ENCODE assay signal across 16 cellular contexts in the genomic region with DNA sequence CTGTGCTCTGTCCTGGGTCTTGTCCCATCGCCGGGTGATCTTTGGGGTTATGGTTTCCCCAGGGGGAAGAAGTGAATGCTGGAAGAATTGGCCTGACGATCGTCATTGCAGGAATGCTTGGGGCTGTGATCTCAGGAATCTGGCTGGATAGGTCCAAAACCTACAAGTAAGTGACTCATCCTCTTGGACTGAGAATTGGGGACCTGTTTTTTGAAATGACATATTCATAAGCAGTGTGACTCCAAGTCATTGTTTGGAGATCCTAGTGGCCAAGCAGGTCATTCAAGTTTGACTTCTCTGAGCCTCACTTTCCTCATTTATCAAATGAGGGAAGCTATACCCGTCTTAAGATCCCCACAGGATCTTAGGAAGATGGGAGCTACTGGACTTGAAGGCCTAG.
"Had no signal": no experiment of that assay in that cellular context is flagged by ENCODE, and none has a peak within 500 bp of the region (broad histone marks: within the 10 kb centered on the region; RNA-seq: fewer than 3 reads in every experiment).

No MANE protein-coding gene starts in this region.

- H3K36me3 ChIP-seq: left ventricle myocardium inferior, suprapubic skin, upper lobe of right lung had no signal

- H3K27ac ChIP-seq: gastrocnemius medialis, heart right ventricle, left ventricle myocardium inferior, suprapubic skin, upper lobe of right lung had no signal

- H3K4me3 ChIP-seq: gastrocnemius medialis, heart right ventricle, left ventricle myocardium inferior, skin epidermis, suprapubic skin, upper lobe of right lung had no signal

- ATAC-seq: activated T-helper 17 cell treated with anti-CD3 and anti-CD28 coated beads, Interleukin-2, amount 50 U/mL, for 72 hours; gastrocnemius medialis; heart right ventricle; natural killer cell; upper lobe of right lung had no signal

- FAIRE-seq: keratinocyte had no signal

- H3K4me1 ChIP-seq: gastrocnemius medialis, left ventricle myocardium inferior, suprapubic skin, upper lobe of right lung had no signal

- DNase-seq: activated CD4-positive, alpha-beta T cell treated with anti-CD3 and anti-CD28 coated beads for 1 hour; activated CD4-positive, alpha-beta T cell treated with anti-CD3 and anti-CD28 coated beads, Interleukin-2, amount 50 U/mL, for 48 hours; activated naive CD4-positive, alpha-beta T cell treated with Interleukin-2 at 50 U/mL for 16 hours; aorta; gastrocnemius medialis; heart right ventricle; left ventricle myocardium inferior; natural killer cell; retina; stimulated activated CD4-positive, alpha-beta T cell treated with anti-CD3 and anti-CD28 coated beads, Interleukin-4, amount 100 ng/mL, for 4 hours; T-helper 9 cell; upper lobe of right lung had no signal

- H3K9me3 ChIP-seq: gastrocnemius medialis, heart right ventricle, left ventricle myocardium inferior, suprapubic skin, upper lobe of right lung had no signal

- H3K27me3 ChIP-seq: gastrocnemius medialis, heart right ventricle, suprapubic skin, upper lobe of right lung had no signal
